In the genomic region with DNA sequence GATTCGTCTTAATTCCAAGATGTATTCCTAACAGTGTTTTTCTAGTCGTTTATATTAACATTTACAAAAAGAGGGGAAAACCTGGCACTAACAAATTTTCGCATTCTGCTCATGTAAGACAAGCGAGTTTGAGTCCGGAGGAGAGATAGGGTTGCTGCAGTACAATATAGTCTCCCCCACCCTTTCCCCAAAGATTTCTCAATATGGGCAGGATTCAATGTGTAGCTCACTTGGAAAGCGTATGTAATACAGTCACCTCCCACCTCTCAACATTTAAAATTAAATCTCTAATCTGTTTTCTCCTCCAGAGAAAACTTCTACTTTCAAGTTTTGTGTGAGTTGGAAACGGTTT, we compare ENCODE assay signal across 8 cellular contexts. TPM values are rescaled to one million over a fixed set of nuclear protein-coding genes. Genes with fewer than 3 reads are reported as not detected.
DNase-seq lines count a peak whose midpoint lies in the region; ATAC-seq and TF ChIP-seq lines count a peak whose summit lies in the region.

No MANE protein-coding gene starts in this region.

- no peaks in the 10 kb centered on the region for H3K9me3 ChIP-seq in CD4-positive, CD25-positive, alpha-beta regulatory T cell (ENCODE audit: control insufficient read depth in 2 of 2, low read length in 2 of 2)
- H3K9me3 ChIP-seq in iPS-18a (ENCODE audit: control insufficient read depth, low read depth, low read length), result no peaks in the 10 kb centered on the region
- H3K9me3 ChIP-seq in smooth muscle cell (replicated peaks; ENCODE audit: low read depth), result no peaks in the 10 kb centered on the region

- H3F3A ChIP-seq in smooth muscle cell (ENCODE audit: low read depth), result peaks cover 6% of the 10 kb centered on the region

- no peaks in the 10 kb centered on the region for H3K36me3 ChIP-seq in CD4-positive, CD25-positive, alpha-beta regulatory T cell (ENCODE audit: control insufficient read depth, insufficient read depth, low read length)
- H3K36me3 ChIP-seq in iPS-18a (ENCODE audit: control insufficient read depth, low read depth, low read length) (no peaks in the 10 kb centered on the region), smooth muscle cell (ENCODE audit: low read depth) (no peaks in the 10 kb centered on the region)

- H4K20me1 ChIP-seq in smooth muscle cell (ENCODE audit: low read depth), result peaks cover 43% of the 10 kb centered on the region

- H3K79me2 ChIP-seq in smooth muscle cell (ENCODE audit: low read depth), result peaks cover 60% of the 10 kb centered on the region

- H3K4me2 ChIP-seq in smooth muscle cell, result peak overlapping the region; percentile 97

- H3K9me3 Mint-ChIP-seq in CD4-positive, CD25-positive, alpha-beta regulatory T cell, result no peaks in the 10 kb centered on the region

- no peak for ATAC-seq in CD4-positive, CD25-positive, alpha-beta regulatory T cell (ENCODE audit: low read depth in 2 of 2)
- ATAC-seq in GM21367 (IDR thresholded peaks at IDR 0.05; ENCODE audit: unreplicated experiment) (no peak), GM19467 (IDR thresholded peaks at IDR 0.05; ENCODE audit: unreplicated experiment) (no peak)

- H3K27me3 Mint-ChIP-seq in CD4-positive, CD25-positive, alpha-beta regulatory T cell, result peaks cover 9% of the 10 kb centered on the region

- peak overlapping the region; percentile 79 for H3K4me3 ChIP-seq in CD4-positive, CD25-positive, alpha-beta regulatory T cell (ENCODE audit: low read depth, low read length)
- H3K4me3 ChIP-seq in iPS-18a (ENCODE audit: low read length) (peak overlapping the region; percentile 53), smooth muscle cell (peak overlapping the region; percentile 81)

- no peak overlapping the region for H3K27ac ChIP-seq in CD4-positive, CD25-positive, alpha-beta regulatory T cell (ENCODE audit: insufficient read depth, low read length, poor library complexity, severe bottlenecking)
- H3K27ac ChIP-seq in iPS-18a (ENCODE audit: low read length) (no peak overlapping the region), smooth muscle cell (ENCODE audit: low read depth) (peak overlapping the region; percentile 96)

- H3K27me3 ChIP-seq in CD4-positive, CD25-positive, alpha-beta regulatory T cell (ENCODE audit: control insufficient read depth, insufficient read depth, low read length), result peaks cover 12% of the 10 kb centered on the region
- H3K27me3 ChIP-seq in iPS-18a (ENCODE audit: control insufficient read depth, insufficient read depth, low read length) (peaks cover 86% of the 10 kb centered on the region), smooth muscle cell (ENCODE audit: low read depth) (no peaks in the 10 kb centered on the region)

- peak overlapping the region in 2 of 3 donors; percentile 57 to 59 for H3K27ac Mint-ChIP-seq in CD4-positive, CD25-positive, alpha-beta regulatory T cell

- no peaks in the 10 kb centered on the region for H3K36me3 Mint-ChIP-seq in CD4-positive, CD25-positive, alpha-beta regulatory T cell

- TF ChIP-seq CTCF in smooth muscle cell (IDR thresholded peaks at IDR 0.05; ENCODE audit: borderline replicate concordance, insufficient read depth, poor library complexity, severe bottlenecking), result no peak

- peak overlapping the region; percentile 78 to 89 (median 82) for H3K4me3 Mint-ChIP-seq in CD4-positive, CD25-positive, alpha-beta regulatory T cell

- peak in 1 of 3 donors; percentile 26 for DNase-seq in CD4-positive, CD25-positive, alpha-beta regulatory T cell
- DNase-seq in LHCN-M2 (ENCODE audit: low read depth) (peak; percentile 35), astrocyte of the hippocampus (ENCODE audit: low read depth, low spot score) (peak; percentile 62), smooth muscle cell (lab: John Stamatoyannopoulos, UW; ENCODE audit: unreplicated experiment) (no peak), NCI-H2107 treated with DMSO at 0.1 percent for 48 hours (lab: John Stamatoyannopoulos, UW; ENCODE audit: unreplicated experiment) (no peak)

- peaks cover 13% of the 10 kb centered on the region for H3K4me1 ChIP-seq in CD4-positive, CD25-positive, alpha-beta regulatory T cell (ENCODE audit: control insufficient read depth, insufficient read depth, low read length, poor library complexity, severe bottlenecking)
- H3K4me1 ChIP-seq in iPS-18a (ENCODE audit: control insufficient read depth, low read depth, low read length) (peaks cover 14% of the 10 kb centered on the region), smooth muscle cell (ENCODE audit: low read depth) (peaks cover 18% of the 10 kb centered on the region)

- WGBS in smooth muscle cell (ENCODE audit: low lambda C conversion rate), result 2% methylated on average over 7 of the region's 7 CpGs

- H3K9ac ChIP-seq in iPS-18a (ENCODE audit: low read length) (peak overlapping the region; percentile 72), smooth muscle cell (ENCODE audit: low read depth) (peak overlapping the region; percentile 97)

- peaks cover 7 to 20% (median 11%) of the 10 kb centered on the region in 4 donors for H3K4me1 Mint-ChIP-seq in CD4-positive, CD25-positive, alpha-beta regulatory T cell

- H2AFZ ChIP-seq in smooth muscle cell (ENCODE audit: low read depth), result peak overlapping the region; percentile 81

RNA-seq across cellular contexts. Expression of gene CMSS1, which starts 57.9 kb away (rescaled TPM):
- total RNA-seq in CD4-positive, CD25-positive, alpha-beta regulatory T cell, result 22.0 TPM
- 10 to 100 TPM; 20.5 to 34.0 (median 21.8) TPM for polyA plus RNA-seq in CD4-positive, CD25-positive, alpha-beta regulatory T cell
- total RNA-seq in LHCN-M2 (2014; rRNA removed), result 29.2 and 37.1 TPM in 2 replicates
- 38.9 TPM for polyA plus RNA-seq in LHCN-M2 (2012)
- total RNA-seq in smooth muscle cell, result 11.6 and 19.2 TPM in 2 replicates
- 19.7 and 24.1 TPM in 2 replicates for polyA plus RNA-seq in smooth muscle cell

Comparison
In these comparisons a context has a peak if more than half of its experiments do, and no peak if none do; other contexts are left out.
1. DNase-seq: peak in LHCN-M2 (single experiment) and astrocyte of the hippocampus (single experiment); none in smooth muscle cell (single experiment) and NCI-H2107 treated with DMSO at 0.1 percent for 48 hours (single experiment).
2. Peak in every context shown above with its lines, with median percentiles within 50 percentile points of each other: H3K4me3 ChIP-seq.